ENCODE assay signal across 12 cellular contexts in the genomic region with DNA sequence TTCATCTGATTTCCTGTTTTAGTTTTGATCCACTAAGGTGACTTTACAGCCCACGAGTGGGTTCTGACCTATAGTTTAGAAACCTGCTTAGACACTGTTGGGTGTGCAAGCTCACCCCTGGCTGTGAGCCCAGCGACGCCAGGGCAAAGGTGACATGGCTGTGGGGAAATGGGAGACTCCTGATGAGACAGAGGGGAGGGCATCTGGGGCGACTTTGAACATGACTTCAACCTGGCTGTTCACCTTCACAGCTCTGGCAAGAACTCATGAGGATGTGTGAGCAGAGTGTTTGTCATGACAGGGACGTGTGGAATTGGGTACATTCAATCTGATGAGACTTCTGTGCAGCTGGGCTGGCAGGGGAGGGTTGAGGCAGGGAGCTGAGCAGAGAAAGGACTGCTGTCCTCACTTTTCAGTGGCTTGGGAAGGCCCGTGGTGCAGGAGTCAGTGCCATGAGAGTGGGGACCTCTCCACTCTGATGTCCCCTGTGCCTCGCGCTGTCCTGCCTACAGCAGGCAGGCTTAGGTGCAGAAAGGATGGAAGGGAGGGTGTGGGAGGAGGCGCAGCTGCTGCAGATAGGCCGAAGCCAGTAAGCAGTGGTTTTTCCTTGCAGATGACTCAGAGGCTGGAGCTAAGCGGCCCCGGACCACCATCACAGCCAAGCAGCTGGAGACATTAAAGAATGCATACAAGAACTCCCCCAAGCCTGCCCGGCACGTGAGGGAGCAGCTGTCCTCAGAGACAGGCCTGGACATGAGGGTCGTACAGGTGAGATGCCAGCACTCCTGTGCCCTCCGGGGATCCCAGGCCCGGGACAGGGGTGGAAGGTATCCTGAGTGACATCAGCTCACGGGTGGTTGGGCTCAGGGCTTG. TPM values are rescaled to one million over a fixed set of nuclear protein-coding genes. Genes with fewer than 3 reads are reported as not detected.
DNase-seq lines count a peak whose midpoint lies in the region; ATAC-seq and TF ChIP-seq lines count a peak whose summit lies in the region.
"Had no signal": no experiment of that assay in that cellular context is flagged by ENCODE, and none has a peak within 500 bp of the region (broad histone marks: within the 10 kb centered on the region; RNA-seq: fewer than 3 reads in every experiment).

No MANE protein-coding gene starts in this region.

- no peak overlapping the region for H3K27ac ChIP-seq in GM23338 (ENCODE audit: low read depth)
- H3K27ac ChIP-seq in neuronal stem cell (replicated peaks; ENCODE audit: low read length), result no peak overlapping the region
- no peak overlapping the region for H3K27ac ChIP-seq in gastroesophageal sphincter
- H3K27ac ChIP-seq: prostate gland had no signal

- H3K9me3 Mint-ChIP-seq in GM23338, result peaks cover 12% of the 10 kb centered on the region; the same call in 2 of the 3 replicates

- H2AFZ ChIP-seq in GM23338, result no peak overlapping the region
- no peak overlapping the region for H2AFZ ChIP-seq in neuronal stem cell (ENCODE audit: low read length)

- peaks cover 17% of the 10 kb centered on the region for H3K27me3 Mint-ChIP-seq in GM23338 (ENCODE audit: insufficient read depth, low read depth, poor library complexity)

- peak overlapping the region; percentile 51 for H3K14ac ChIP-seq in neuronal stem cell (ENCODE audit: low read length)

- H3K36me3 Mint-ChIP-seq in GM23338 (ENCODE audit: low read depth), result peaks cover 32% of the 10 kb centered on the region

- H4K20me1 ChIP-seq in GM23338 (replicated peaks; ENCODE audit: insufficient read depth), result no peaks in the 10 kb centered on the region

- no peaks in the 10 kb centered on the region; the same call in 1 of the 2 replicates for H3K9me2 ChIP-seq in GM23338 (ENCODE audit: insufficient read depth)

- H3K4me1 ChIP-seq in GM23338 (ENCODE audit: insufficient read depth), result peaks cover 26% of the 10 kb centered on the region
- H3K4me1 ChIP-seq in neuronal stem cell (ENCODE audit: control insufficient read depth in 2 of 2, insufficient read depth in 1 of 2, low read depth in 1 of 2, low read length in 2 of 2), result peaks cover 14 to 30% of the 10 kb centered on the region in 2 donors
- H3K4me1 ChIP-seq in gastroesophageal sphincter, result no peaks in the 10 kb centered on the region
- H3K4me1 ChIP-seq: prostate gland had no signal

- H3K27me3 ChIP-seq in GM23338 (ENCODE audit: insufficient read depth) (no peaks in the 10 kb centered on the region), neuronal stem cell (ENCODE audit: control insufficient read depth in 3 of 3, insufficient read depth in 3 of 3, low read depth in 1 of 3, low read length in 3 of 3) (no peaks in the 10 kb centered on the region), gastroesophageal sphincter (no peaks in the 10 kb centered on the region)

- peaks cover 2% of the 10 kb centered on the region for H3K79me1 ChIP-seq in neuronal stem cell (ENCODE audit: low read depth, low read length)

- no peak for TF ChIP-seq EP300 in gastroesophageal sphincter (IDR thresholded peaks at IDR 0.05)

- H3K4ac ChIP-seq in neuronal stem cell (ENCODE audit: low read length), result no peak overlapping the region

- H2BK12ac ChIP-seq in neuronal stem cell (ENCODE audit: low read length), result peak overlapping the region; percentile 17

- TF ChIP-seq CTCF in GM23338 (conservative IDR thresholded peaks at IDR 0.05; ENCODE audit: low read depth in 2 of 2), result no peak
- TF ChIP-seq CTCF in gastroesophageal sphincter (IDR thresholded peaks at IDR 0.05), result no peak

- H3K27ac Mint-ChIP-seq in GM23338, result peak overlapping the region; percentile 22

- H4K8ac ChIP-seq in neuronal stem cell (ENCODE audit: low read depth, low read length), result no peak overlapping the region

- peak overlapping the region; percentile 50 for H3K9ac ChIP-seq in neuronal stem cell (ENCODE audit: low read depth, low read length, poor library complexity)

- H3K4me1 Mint-ChIP-seq in GM23338, result peaks cover 53% of the 10 kb centered on the region

- no peak; the same call in 2 of the 3 replicates for ATAC-seq in GM23338
- no peak for ATAC-seq in GM18511 (IDR thresholded peaks at IDR 0.05; ENCODE audit: unreplicated experiment)
- ATAC-seq in gastroesophageal sphincter, result no peak
- no peak for ATAC-seq in HG03378 (IDR thresholded peaks at IDR 0.05; ENCODE audit: unreplicated experiment)

- no peak overlapping the region for H2BK120ac ChIP-seq in neuronal stem cell (ENCODE audit: low read depth, low read length)

- no peak overlapping the region for H2BK15ac ChIP-seq in neuronal stem cell (ENCODE audit: low read length)

- H2BK5ac ChIP-seq in neuronal stem cell (ENCODE audit: low read length), result peak overlapping the region; percentile 26

- no peak overlapping the region for H2AK5ac ChIP-seq in neuronal stem cell (ENCODE audit: low read depth, low read length)

- H3F3A ChIP-seq in GM23338 (replicated peaks; ENCODE audit: low read depth), result peaks cover 11% of the 10 kb centered on the region

- no peak overlapping the region for H4K91ac ChIP-seq in neuronal stem cell (ENCODE audit: low read depth, low read length, poor library complexity)

- H3K9me3 ChIP-seq in neuronal stem cell (replicated peaks in 1 of 2; ENCODE audit: control insufficient read depth in 2 of 2, insufficient read depth in 1 of 2, low read depth in 1 of 2, low read length in 2 of 2) (peaks cover 0 to 3% of the 10 kb centered on the region in 2 donors), gastroesophageal sphincter (no peaks in the 10 kb centered on the region)
- H3K9me3 ChIP-seq: prostate gland had no signal

- no peaks in the 10 kb centered on the region for H3K79me2 ChIP-seq in GM23338 (replicated peaks; ENCODE audit: insufficient read depth)

- peak overlapping the region; percentile 14 for H3K23ac ChIP-seq in neuronal stem cell (ENCODE audit: low read depth, low read length, poor library complexity)

- H3K4me2 ChIP-seq in GM23338 (peak overlapping the region; percentile 26; the same call in 1 of the 2 replicates), neuronal stem cell (ENCODE audit: insufficient read depth, low read length, poor library complexity, severe bottlenecking) (no peak overlapping the region)

- peak overlapping the region; percentile 71 for H3K18ac ChIP-seq in neuronal stem cell (ENCODE audit: low read length)

- H3K36me3 ChIP-seq in GM23338 (ENCODE audit: insufficient read depth) (peaks cover 2% of the 10 kb centered on the region; the same call in 1 of the 2 replicates), neuronal stem cell (replicated peaks in 1 of 2; ENCODE audit: control insufficient read depth in 2 of 2, insufficient read depth in 2 of 2, low read length in 2 of 2) (peaks cover 4 to 32% of the 10 kb centered on the region in 2 donors), gastroesophageal sphincter (peaks cover 0 to 32% of the 10 kb centered on the region in 2 donors)
- H3K36me3 ChIP-seq: prostate gland had no signal

- H3K4me3 ChIP-seq in GM23338 (no peak overlapping the region), neuronal stem cell (ENCODE audit: low read length in 2 of 2) (no peak overlapping the region), gastroesophageal sphincter (no peak overlapping the region)
- H3K4me3 ChIP-seq: prostate gland had no signal

- no peak for TF ChIP-seq POLR2A in gastroesophageal sphincter (IDR thresholded peaks at IDR 0.05)

- peak; percentile 27 for DNase-seq in GM23338 (ENCODE audit: low spot score)
- DNase-seq in RPMI8226, result peak; percentile 1
- peak; percentile 66 for DNase-seq in fibroblast of peridontal ligament (ENCODE audit: extremely low read depth)
- DNase-seq in neuronal stem cell (ENCODE audit: low spot score), result no peak
- no peak for DNase-seq in DMS79 treated with DMSO at 0.1 percent for 48 hours (lab: John Stamatoyannopoulos, UW)
- DNase-seq: DMS 273 treated with DMSO at 0.1 percent for 48 hours, Kasumi-1 had no signal

- no CpG with 5 or more reads among the region's 18 CpGs for WGBS in neuronal stem cell (ENCODE audit: extremely low coverage in 2 of 2, insufficient read length in 2 of 2, insufficient replicate concordance in 1 of 2), 2 donors
- WGBS in gastroesophageal sphincter (ENCODE audit: low coverage in 1 of 2), 2 donors, result 73 to 81% methylated on average over 6 to 7 of the region's 18 CpGs

- no peak overlapping the region for H3K4me3 Mint-ChIP-seq in GM23338

TF ChIP-seq in GM23338, 12 proteins besides CTCF, POLR2A, EP300 and RAD21 (continues in another document):
- TF ChIP-seq ZNF114 (CRISPR knock-in tag; IDR thresholded peaks at IDR 0.05) (no peak), STAT1 (IDR thresholded peaks at IDR 0.05; ENCODE audit: unreplicated experiment) (no peak)

RNA-seq across cellular contexts. Expression of gene LHX4, which starts 40.9 kb away (rescaled TPM):
- total RNA-seq in GM23338 (2014; rRNA removed; shearing (Covaris generic)), result 2.5 and 2.9 TPM in 2 replicates
- polyA plus RNA-seq in GM23338 (2016; fragmentation: Nextera tagmentation; extraction: Ambion mirVana), result 1.2 and 1.4 TPM in 2 replicates
- polyA plus RNA-seq in neuronal stem cell (2013, experiment 1 of 2), result 0.06 TPM
- polyA plus RNA-seq in neuronal stem cell (2013, experiment 2 of 2), result 0.08 TPM
- total RNA-seq in gastroesophageal sphincter, result not detected
- total RNA-seq: glomerular endothelial cell, prostate gland had no signal

Comparison
In these comparisons a context has a peak if more than half of its experiments do, and no peak if none do; other contexts are left out.
1. DNase-seq: peak in GM23338 (single experiment), RPMI8226 (single experiment) and fibroblast of peridontal ligament (single experiment); none in neuronal stem cell (single experiment) and DMS79 treated with DMSO at 0.1 percent for 48 hours (single experiment).